In genomic region chr9:15248106-15248505, GRCh38 we compare ENCODE assay signal across 1 cellular context.
TF ChIP-seq lines count a peak whose summit lies in the region.

No MANE protein-coding gene starts in this region.

TF ChIP-seq in IMR-90, 13 proteins besides CTCF, POLR2A, EP300 and RAD21 (continued from another document):
- TF ChIP-seq USF2 (IDR thresholded peaks at IDR 0.05; ENCODE audit: low read depth, low read length) = no peak
- TF ChIP-seq MXI1 (IDR thresholded peaks at IDR 0.05; ENCODE audit: borderline replicate concordance, low read depth, low read length) = no peak
- no peak for TF ChIP-seq FOS (IDR thresholded peaks at IDR 0.05; ENCODE audit: low read depth, low read length)
- TF ChIP-seq NFE2L2 (IDR thresholded peaks at IDR 0.05; ENCODE audit: low read depth, low read length) = no peak
- no peak for TF ChIP-seq MAFK (IDR thresholded peaks at IDR 0.05; ENCODE audit: low read depth, low read length)
- TF ChIP-seq ELK1 (IDR thresholded peaks at IDR 0.05; ENCODE audit: borderline replicate concordance, low read depth, low read length) = no peak
